8 cellular contexts compared by ENCODE assay signal in genomic region chr4:112266823-112267222, GRCh38. TPM values are rescaled to one million over a fixed set of nuclear protein-coding genes. Genes with fewer than 3 reads are reported as not detected.
DNase-seq lines count a peak whose midpoint lies in the region; FAIRE-seq and TF ChIP-seq lines count a peak whose summit lies in the region.

No MANE protein-coding gene starts in this region.

- no peaks in the 10 kb centered on the region for H3K27me3 Mint-ChIP-seq in osteocyte (ENCODE audit: unreplicated experiment)

- no peaks in the 10 kb centered on the region for H3K4me1 Mint-ChIP-seq in osteocyte (ENCODE audit: unreplicated experiment)

- TF ChIP-seq CTCF in NB4 (IDR thresholded peaks at IDR 0.05; ENCODE audit: low read depth, low read length), result no peak
- peak; percentile 49 for TF ChIP-seq CTCF in osteocyte (IDR thresholded peaks at IDR 0.05)

- H3K36me3 Mint-ChIP-seq in osteocyte (ENCODE audit: unreplicated experiment), result peaks cover 28% of the 10 kb centered on the region

- peaks cover 5% of the 10 kb centered on the region for H3K9me3 Mint-ChIP-seq in osteocyte (ENCODE audit: unreplicated experiment)

- peak; percentile 95 for FAIRE-seq in G401.6 (lab: Jason Lieb, UNC)

- DNase-seq in NB4 (ENCODE audit: low read depth), result peak; percentile 38
- peak; percentile 30 for DNase-seq in dedifferentiated amniotic fluid mesenchymal stem cell (ENCODE audit: extremely low spot score)
- no peak for DNase-seq in osteocyte (ENCODE audit: extremely low spot score, unreplicated experiment)
- DNase-seq in NCI-H226, result no peak
- no peak for DNase-seq in NCI-H2196 (lab: John Stamatoyannopoulos, UW; ENCODE audit: unreplicated experiment)
- DNase-seq in activated naive CD4-positive, alpha-beta T cell treated with anti-CD3 and anti-CD28 coated beads, Interleukin-2, amount 50 U/mL, for 16 hours, result no peak
- DNase-seq in HPDE6-E6E7 (ENCODE audit: extremely low spot score), result no peak

- no peak for TF ChIP-seq POLR2A in NB4 (IDR thresholded peaks at IDR 0.05; ENCODE audit: extremely low read depth, insufficient read length)

- H3K27ac Mint-ChIP-seq in osteocyte (ENCODE audit: unreplicated experiment), result no peak overlapping the region

- no peak overlapping the region for H3K4me3 ChIP-seq in NB4 (ENCODE audit: low read depth, low read length)

- no peak overlapping the region for H3K4me3 Mint-ChIP-seq in osteocyte (ENCODE audit: unreplicated experiment)

RNA-seq across cellular contexts. Expression of gene TIFA, which starts 18.9 kb away (rescaled TPM):
- 3.5 and 4.0 TPM in 2 replicates for total RNA-seq in osteocyte

RNA-seq across cellular contexts. Expression of gene ALPK1, which starts 30.3 kb away (rescaled TPM):
- 8.3 and 9.1 TPM in 2 replicates for total RNA-seq in osteocyte

RNA-seq across cellular contexts. Expression of gene AP1AR, which starts 35.2 kb away (rescaled TPM):
- 13.4 and 14.8 TPM in 2 replicates for total RNA-seq in osteocyte

Comparison
In these comparisons a context has a peak if more than half of its experiments do, and no peak if none do; other contexts are left out.
1. DNase-seq: peak in NB4 (single experiment) and dedifferentiated amniotic fluid mesenchymal stem cell (single experiment); none in osteocyte (single experiment), NCI-H226 (single experiment), NCI-H2196 (single experiment), activated naive CD4-positive, alpha-beta T cell treated with anti-CD3 and anti-CD28 coated beads, Interleukin-2, amount 50 U/mL, for 16 hours (single experiment) and HPDE6-E6E7 (single experiment).